ENCODE assay signal across 15 cellular contexts in the genomic region with DNA sequence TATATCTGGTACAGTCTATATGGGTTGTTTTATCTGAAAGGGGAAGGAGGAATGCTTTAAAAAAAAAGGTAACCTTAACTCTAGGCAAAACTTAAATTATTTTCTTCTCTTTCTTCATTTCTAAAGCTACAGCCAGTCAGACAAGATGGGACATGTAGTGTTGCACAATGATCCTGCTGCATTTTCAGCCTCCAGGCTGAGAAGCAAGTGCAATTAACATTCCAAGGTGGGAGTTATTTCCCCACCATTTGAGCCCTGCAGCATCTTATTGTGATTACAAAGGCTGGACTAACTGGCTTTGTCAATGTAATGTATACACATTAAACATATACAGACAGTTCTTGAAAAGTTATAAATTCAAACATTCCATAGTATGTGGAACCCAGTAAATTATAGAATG. TPM values are rescaled to one million over a fixed set of nuclear protein-coding genes. Genes with fewer than 3 reads are reported as not detected.
A peak's percentile ranks its signal among the peaks of the same experiment; 100 is the strongest.
DNase-seq lines count a peak whose midpoint lies in the region; ATAC-seq and TF ChIP-seq lines count a peak whose summit lies in the region.
"Had no signal": no experiment of that assay in that cellular context is flagged by ENCODE, and none has a peak within 500 bp of the region (broad histone marks: within the 10 kb centered on the region; RNA-seq: fewer than 3 reads in every experiment).

No MANE protein-coding gene starts in this region.

- no peak overlapping the region for H3K56ac ChIP-seq in mesendoderm (ENCODE audit: low read length)

- H2BK120ac ChIP-seq in mesendoderm (ENCODE audit: low read depth, low read length), result no peak overlapping the region

- no peaks in the 10 kb centered on the region for H3K9me3 ChIP-seq in HUES64 (ENCODE audit: insufficient read depth, low read depth, low read length)
- H3K9me3 ChIP-seq in mammary epithelial cell (replicated peaks; ENCODE audit: insufficient read depth, low read length), result no peaks in the 10 kb centered on the region
- H3K9me3 ChIP-seq: ascending aorta had no signal

- peak; percentile 19 for DNase-seq in Daoy (ENCODE audit: low read depth)
- DNase-seq in mammary epithelial cell, result peak; percentile 91
- DNase-seq in mesendoderm, result peak; percentile 76
- DNase-seq in amniotic stem cell (lab: John Stamatoyannopoulos, UW), result no peak
- DNase-seq: activated CD4-positive, alpha-beta T cell treated with anti-CD3 and anti-CD28 coated beads for 48 hours; activated T-cell treated with anti-CD3 and anti-CD28 coated beads, Interleukin-2, amount 50 U/mL, for 72 hours; CD8-positive, alpha-beta T cell; glutamatergic neuron; NCI-H2081 treated with DMSO at 0.1 percent for 48 hours had no signal

- H3K79me2 ChIP-seq in mammary epithelial cell (ENCODE audit: insufficient read depth, low read length) (no peaks in the 10 kb centered on the region), mesendoderm (ENCODE audit: control insufficient read depth, insufficient read depth, low read length) (no peaks in the 10 kb centered on the region)

- H3K18ac ChIP-seq in mesendoderm (ENCODE audit: low read length), result no peak overlapping the region

- intact Hi-C loops in mammary epithelial cell (cut with micrococcal nuclease), result loop anchor here (1.0 kb wide), 2 partner anchors 20 to 22 kb away; a partner anchor contains a TSS

- H3K4me3 ChIP-seq in HUES64 (ENCODE audit: low read length) (no peak overlapping the region), mammary epithelial cell (replicated peaks in 1 of 3; ENCODE audit: insufficient read depth in 1 of 3, low read depth in 2 of 3, low read length in 3 of 3) (no peak overlapping the region), mesendoderm (ENCODE audit: low read length) (no peak overlapping the region)
- H3K4me3 ChIP-seq: ascending aorta had no signal

- H3K27me3 ChIP-seq in HUES64 (ENCODE audit: insufficient read depth, low read length) (no peaks in the 10 kb centered on the region), mammary epithelial cell (ENCODE audit: insufficient read depth, low read length) (no peaks in the 10 kb centered on the region), mesendoderm (ENCODE audit: insufficient read depth, low read length, poor library complexity) (no peaks in the 10 kb centered on the region)
- H3K27me3 ChIP-seq: ascending aorta had no signal

- H4K20me1 ChIP-seq in mammary epithelial cell (ENCODE audit: insufficient read depth, low read length), result no peaks in the 10 kb centered on the region

- H3K4ac ChIP-seq in mesendoderm (ENCODE audit: low read depth, low read length), result no peak overlapping the region

- H3K9ac ChIP-seq in HUES64 (ENCODE audit: low read depth, low read length) (no peak overlapping the region), mammary epithelial cell (ENCODE audit: insufficient read depth, low read length) (no peak overlapping the region), mesendoderm (ENCODE audit: low read length) (no peak overlapping the region)

- no peak overlapping the region for H2BK15ac ChIP-seq in mesendoderm (replicated peaks; ENCODE audit: low read depth)

- H3K27ac ChIP-seq in HUES64 (ENCODE audit: low read depth, low read length) (peak overlapping the region; percentile 23; the same call in 1 of the 2 replicates), mammary epithelial cell (ENCODE audit: insufficient read depth, low read depth, low read length) (no peak overlapping the region), mesendoderm (ENCODE audit: low read depth, low read length) (no peak overlapping the region)
- H3K27ac ChIP-seq: ascending aorta had no signal

- in situ Hi-C loops in mammary epithelial cell (cut with MboI; ENCODE audit: low sequenced_read_pairs in 2 of 2), result no loop called here

- H3K4me2 ChIP-seq in mammary epithelial cell (ENCODE audit: insufficient read depth, low read depth, low read length) (peak overlapping the region; percentile 81), mesendoderm (ENCODE audit: low read length) (no peak overlapping the region)

- H2BK5ac ChIP-seq in mesendoderm (ENCODE audit: low read length), result no peak overlapping the region

- ATAC-seq in GM21381 (IDR thresholded peaks at IDR 0.05; ENCODE audit: unreplicated experiment) (no peak), HG03378 (IDR thresholded peaks at IDR 0.05; ENCODE audit: unreplicated experiment) (no peak)
- ATAC-seq: activated T-cell treated with anti-CD3 and anti-CD28 coated beads, Interleukin-2, amount 50 U/mL, for 72 hours; CD8-positive, alpha-beta T cell; left lobe of liver; natural killer cell treated with Interleukin-12 subunit alpha and Interleukin-12 subunit beta and Interleukin-15 and Interleukin-18, amount 100 ng/mL, for 72 hours had no signal

- no peak overlapping the region for H2AK5ac ChIP-seq in mesendoderm (ENCODE audit: low read length)

- no peak overlapping the region for H4K8ac ChIP-seq in mesendoderm (ENCODE audit: low read depth, low read length)

- H3K79me1 ChIP-seq in mesendoderm (ENCODE audit: low read length), result no peaks in the 10 kb centered on the region

- H2AFZ ChIP-seq in mammary epithelial cell (ENCODE audit: low read depth, low read length), result no peak overlapping the region

- BruUV-seq in mammary epithelial cell (replicated peaks; lab: Mats Ljungman, UMichigan), result no TSS peak

- no peak overlapping the region for H3K23ac ChIP-seq in mesendoderm (ENCODE audit: low read length)

- dilution Hi-C loops in mammary epithelial cell (cut with HindIII; ENCODE audit: low sequenced_read_pairs), result no loop called here

- TF ChIP-seq CTCF in mammary epithelial cell (conservative IDR thresholded peaks at IDR 0.05 in 1 of 2, IDR thresholded peaks at IDR 0.05 in 1 of 2; ENCODE audit: extremely low read depth in 1 of 2, insufficient read depth in 1 of 2, low read depth in 1 of 2, low read length in 2 of 2), result no peak

- CTCF ChIA-PET in mammary epithelial cell (lab: Charles Lee; ENCODE audit: low non-redundant PET), result interaction anchor here (0.6 kb wide), 1 partner anchor 920 kb away, joined by 7 read pairs; no protein-coding TSS in a partner anchor

- H3K4me1 ChIP-seq in HUES64 (ENCODE audit: insufficient read depth, low read length), result peaks cover 25% of the 10 kb centered on the region
- peaks cover 51% of the 10 kb centered on the region for H3K4me1 ChIP-seq in mammary epithelial cell (ENCODE audit: insufficient read depth, low read length)
- H3K4me1 ChIP-seq in mesendoderm (ENCODE audit: control insufficient read depth, low read depth, low read length), result peaks cover 3% of the 10 kb centered on the region

- H3K36me3 ChIP-seq in HUES64 (ENCODE audit: insufficient read depth, low read length), result no peaks in the 10 kb centered on the region
- no peaks in the 10 kb centered on the region for H3K36me3 ChIP-seq in mammary epithelial cell (ENCODE audit: insufficient read depth, low read length)
- H3K36me3 ChIP-seq in mesendoderm (ENCODE audit: control insufficient read depth, insufficient read depth, low read length), result no peaks in the 10 kb centered on the region

- H4K5ac ChIP-seq in mesendoderm (ENCODE audit: low read length), result no peak overlapping the region

RNA-seq across cellular contexts. Expression of a gene that starts 22.6 kb away (rescaled TPM):
- 13.8 and 30.2 TPM in 2 replicates for total RNA-seq in Daoy (2014; rRNA removed; shearing (Covaris generic))
- 15.9 TPM for polyA plus RNA-seq in HUES64 (2013, experiment 1 of 2)
- 15.5 TPM for polyA plus RNA-seq in HUES64 (2013, experiment 2 of 2)
- 10 to 100 TPM; 65.3 to 83.9 TPM for total RNA-seq in mammary epithelial cell
- polyA plus RNA-seq in mammary epithelial cell, result 27.7 TPM
- polyA minus RNA-seq in mammary epithelial cell, result 178 TPM
- 11.0 TPM for polyA plus RNA-seq in mesendoderm (2013, experiment 1 of 2)
- polyA plus RNA-seq in mesendoderm (2013, experiment 2 of 2), result 11.6 TPM
